ENCODE assay signal across 18 cellular contexts in the genomic region with DNA sequence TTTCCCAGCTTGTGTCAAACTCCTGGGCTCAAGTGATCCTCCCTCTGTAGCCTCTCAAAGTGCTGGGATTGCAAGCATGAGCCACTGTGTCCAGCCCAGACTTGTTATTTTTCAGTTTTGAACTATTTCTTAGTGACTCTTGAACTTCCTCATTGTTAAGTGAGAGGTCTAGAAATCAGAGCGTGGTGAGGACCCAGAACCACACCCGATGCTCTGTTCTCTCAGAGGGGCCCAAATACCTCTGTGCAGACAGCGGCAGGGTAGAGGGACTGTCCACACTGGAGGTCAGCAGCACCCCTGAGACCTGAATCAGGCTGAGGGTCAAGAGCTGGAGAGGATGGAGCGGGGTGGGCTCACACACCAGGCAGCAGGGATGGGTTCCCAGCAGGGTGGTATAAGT. TPM values are rescaled to one million over a fixed set of nuclear protein-coding genes. Genes with fewer than 3 reads are reported as not detected.
A peak's percentile ranks its signal among the peaks of the same experiment; 100 is the strongest.
DNase-seq lines count a peak whose midpoint lies in the region; ATAC-seq, FAIRE-seq and TF ChIP-seq lines count a peak whose summit lies in the region.
"Had no signal": no experiment of that assay in that cellular context is flagged by ENCODE, and none has a peak within 500 bp of the region (broad histone marks: within the 10 kb centered on the region; RNA-seq: fewer than 3 reads in every experiment).

No MANE protein-coding gene starts in this region.

- TF ChIP-seq CTCF in H1 (IDR thresholded peaks at IDR 0.05; ENCODE audit: control extremely low read depth in 1 of 3, insufficient read depth in 1 of 3, low read depth in 1 of 3, low read length in 3 of 3) (no peak), type B pancreatic cell (conservative IDR thresholded peaks at IDR 0.05) (no peak)

- POLR2A ChIA-PET in activated CD4-positive, alpha-beta memory T cell treated with anti-CD3 and anti-CD28 coated beads for 36 hours (lab: Charles Lee): interaction anchor here (0.5 to 4.1 kb wide), 9 partner anchors 33 to 141 kb away, joined by 3 to 25 read pairs (median 3); partner anchors contain the start of gene COTL1
- POLR2A ChIA-PET in H1 (lab: Charles Lee; ENCODE audit: partially characterized antibody): interaction anchor here (1.0 kb wide), 1 partner anchor 19 kb away, joined by 3 read pairs; no protein-coding TSS in a partner anchor

- H3K36me3 Mint-ChIP-seq in stimulated activated naive CD8-positive, alpha-beta T cell treated with anti-CD3 and anti-CD28 coated beads, Interleukin-15, Interleukin-2, amounts not matched to agents 100 ng/mL and 50 ng/mL, for 24 hours (ENCODE audit: low read depth): peaks cover 11% of the 10 kb centered on the region
- peaks cover 4% of the 10 kb centered on the region for H3K36me3 Mint-ChIP-seq in activated CD4-positive, alpha-beta memory T cell treated with anti-CD3 and anti-CD28 coated beads for 36 hours
- no peaks in the 10 kb centered on the region for H3K36me3 Mint-ChIP-seq in type B pancreatic cell

- H3K4me1 Mint-ChIP-seq in stimulated activated naive CD8-positive, alpha-beta T cell treated with anti-CD3 and anti-CD28 coated beads, Interleukin-15, Interleukin-2, amounts not matched to agents 100 ng/mL and 50 ng/mL, for 24 hours (ENCODE audit: low read depth): peaks cover 69% of the 10 kb centered on the region
- peaks cover 61% of the 10 kb centered on the region for H3K4me1 Mint-ChIP-seq in activated CD4-positive, alpha-beta memory T cell treated with anti-CD3 and anti-CD28 coated beads for 36 hours (ENCODE audit: low read depth)
- H3K4me1 Mint-ChIP-seq in type B pancreatic cell (ENCODE audit: unreplicated experiment): peaks cover 40% of the 10 kb centered on the region

- H3K79me1 ChIP-seq in H1 (ENCODE audit: low read depth, low read length): no peaks in the 10 kb centered on the region; the same call in 1 of the 2 replicates

- no peak overlapping the region for H3K4me2 ChIP-seq in H1 (ENCODE audit: insufficient read depth in 1 of 2, low read depth in 2 of 2, low read length in 2 of 2)
- H3K4me2 ChIP-seq: BLaER1 had no signal

- H4K91ac ChIP-seq in H1 (replicated peaks; ENCODE audit: insufficient read length, low read length): no peak overlapping the region

- no peak for DNase-seq in stimulated activated naive CD8-positive, alpha-beta T cell treated with anti-CD3 and anti-CD28 coated beads, Interleukin-15, Interleukin-2, amounts not matched to agents 100 U/mL and 50 U/mL, for 24 hours
- DNase-seq in activated CD4-positive, alpha-beta memory T cell treated with anti-CD3 and anti-CD28 coated beads for 36 hours: no peak
- no peak for DNase-seq in H1 (ENCODE audit: low read depth in 1 of 2, low spot score in 2 of 2)
- DNase-seq in type B pancreatic cell (ENCODE audit: extremely low spot score, unreplicated experiment): no peak
- DNase-seq in NCI-H446 treated with DMSO at 0.1 percent for 48 hours (lab: John Stamatoyannopoulos, UW): no peak
- DNase-seq: DMS79; effector CD8-positive, alpha-beta T cell; GM23248; head of caudate nucleus; NCI-H187; OCI-M1; trophoblast cell had no signal

- H3K4ac ChIP-seq in H1 (replicated peaks; ENCODE audit: insufficient read length, low read depth, low read length): no peak overlapping the region

- WGBS in H1 (ENCODE audit: extremely low coverage in 1 of 2, insufficient coverage in 1 of 2, insufficient read length in 1 of 2, insufficient replicate concordance in 2 of 2, low coverage in 1 of 2, low lambda C conversion rate in 2 of 2, missing lambda C conversion rate in 1 of 2), 2 experiments: 91% methylated on average over 4 of the region's 4 CpGs; no CpG with 5 or more reads in 1 of the 2 experiments

- H3K9ac ChIP-seq in H1 (replicated peaks in 1 of 4; ENCODE audit: extremely low read depth in 1 of 4, low read depth in 3 of 4, low read length in 3 of 4): no peak overlapping the region
- H3K9ac ChIP-seq: BLaER1, GM23248 had no signal

- no peak overlapping the region for H3K27ac ChIP-seq in H1 (ENCODE audit: low read depth, low read length)
- H3K27ac ChIP-seq: BLaER1, cardiac muscle cell, GM23248 had no signal

- H4K20me1 ChIP-seq in H1 (replicated peaks in 1 of 2; ENCODE audit: control insufficient read depth in 1 of 2, insufficient read depth in 2 of 2, low read length in 2 of 2): no peaks in the 10 kb centered on the region
- H4K20me1 ChIP-seq: BLaER1 had no signal

- H3K23ac ChIP-seq in H1 (ENCODE audit: insufficient read length): no peak overlapping the region

- no peak overlapping the region for H2BK20ac ChIP-seq in H1 (ENCODE audit: low read length)

- H2AFZ ChIP-seq in H1 (ENCODE audit: low read length): no peak overlapping the region
- H2AFZ ChIP-seq: GM23248 had no signal

- TF ChIP-seq EP300 in H1 (IDR thresholded peaks at IDR 0.05; ENCODE audit: borderline replicate concordance in 1 of 2, low read depth in 2 of 2, low read length in 2 of 2): no peak

- H3K79me2 ChIP-seq in H1 (ENCODE audit: control insufficient read depth in 1 of 2, insufficient read depth in 2 of 2, low read length in 2 of 2): no peaks in the 10 kb centered on the region

- peak overlapping the region; percentile 88 for H3K4me3 Mint-ChIP-seq in stimulated activated naive CD8-positive, alpha-beta T cell treated with anti-CD3 and anti-CD28 coated beads, Interleukin-15, Interleukin-2, amounts not matched to agents 100 ng/mL and 50 ng/mL, for 24 hours
- peak overlapping the region; percentile 84 for H3K4me3 Mint-ChIP-seq in activated CD4-positive, alpha-beta memory T cell treated with anti-CD3 and anti-CD28 coated beads for 36 hours
- H3K4me3 Mint-ChIP-seq in type B pancreatic cell: no peak overlapping the region
- H3K4me3 Mint-ChIP-seq: nephron had no signal

- peak overlapping the region; percentile 82 for H3K27ac Mint-ChIP-seq in stimulated activated naive CD8-positive, alpha-beta T cell treated with anti-CD3 and anti-CD28 coated beads, Interleukin-15, Interleukin-2, amounts not matched to agents 100 ng/mL and 50 ng/mL, for 24 hours
- H3K27ac Mint-ChIP-seq in activated CD4-positive, alpha-beta memory T cell treated with anti-CD3 and anti-CD28 coated beads for 36 hours: peak overlapping the region; percentile 91
- H3K27ac Mint-ChIP-seq in type B pancreatic cell: peak overlapping the region; percentile 80
- H3K27ac Mint-ChIP-seq: nephron had no signal

- no peak overlapping the region for H2BK120ac ChIP-seq in H1 (replicated peaks; ENCODE audit: low read depth, low read length)

- no peak overlapping the region for H2BK5ac ChIP-seq in H1 (ENCODE audit: low read depth, low read length)

- H3K36me3 ChIP-seq in H1 (ENCODE audit: control insufficient read depth in 2 of 4, insufficient read depth in 4 of 4, low read length in 3 of 4): no peaks in the 10 kb centered on the region
- H3K36me3 ChIP-seq: BLaER1, cardiac muscle cell had no signal

- H3K27me3 Mint-ChIP-seq in stimulated activated naive CD8-positive, alpha-beta T cell treated with anti-CD3 and anti-CD28 coated beads, Interleukin-15, Interleukin-2, amounts not matched to agents 100 ng/mL and 50 ng/mL, for 24 hours: no peaks in the 10 kb centered on the region
- no peaks in the 10 kb centered on the region for H3K27me3 Mint-ChIP-seq in activated CD4-positive, alpha-beta memory T cell treated with anti-CD3 and anti-CD28 coated beads for 36 hours
- no peaks in the 10 kb centered on the region for H3K27me3 Mint-ChIP-seq in type B pancreatic cell

- H3K56ac ChIP-seq in H1 (replicated peaks; ENCODE audit: insufficient read length, low read depth, low read length): no peak overlapping the region

- TF ChIP-seq POLR2A in H1 (IDR thresholded peaks at IDR 0.05; ENCODE audit: control extremely low read depth in 1 of 2, low read depth in 2 of 2, low read length in 2 of 2): no peak

- no peak for FAIRE-seq in H1 (lab: Jason Lieb, UNC)

- H3K23me2 ChIP-seq in H1 (ENCODE audit: low read depth, low read length): no peaks in the 10 kb centered on the region

- ATAC-seq in stimulated activated naive CD8-positive, alpha-beta T cell treated with anti-CD3 and anti-CD28 coated beads, Interleukin-15, Interleukin-2, amounts not matched to agents 100 U/mL and 50 U/mL, for 24 hours: no peak
- ATAC-seq in HG03196 (IDR thresholded peaks at IDR 0.05; ENCODE audit: unreplicated experiment) (no peak), HG02623 (IDR thresholded peaks at IDR 0.05; ENCODE audit: unreplicated experiment) (no peak)

- H4K5ac ChIP-seq in H1 (ENCODE audit: insufficient read length, low read depth, low read length): no peak overlapping the region

- intact Hi-C loops in activated CD4-positive, alpha-beta memory T cell treated with anti-CD3 and anti-CD28 coated beads for 36 hours (cut with micrococcal nuclease): loop anchor here (1.0 kb wide), 1 partner anchor 65 kb away; no protein-coding TSS in a partner anchor

- H3K18ac ChIP-seq in H1 (ENCODE audit: extremely low read depth, low read length): no peak overlapping the region

- 0 out of 2 replicates have a peak overlapping the region, but pooled peaks have one; percentile 95 for H2BK15ac ChIP-seq in H1 (ENCODE audit: low read length)

- no peaks in the 10 kb centered on the region for H3K9me3 Mint-ChIP-seq in stimulated activated naive CD8-positive, alpha-beta T cell treated with anti-CD3 and anti-CD28 coated beads, Interleukin-15, Interleukin-2, amounts not matched to agents 100 ng/mL and 50 ng/mL, for 24 hours
- H3K9me3 Mint-ChIP-seq in activated CD4-positive, alpha-beta memory T cell treated with anti-CD3 and anti-CD28 coated beads for 36 hours: no peaks in the 10 kb centered on the region
- H3K9me3 Mint-ChIP-seq in type B pancreatic cell: no peaks in the 10 kb centered on the region
- H3K9me3 Mint-ChIP-seq: nephron had no signal

- 0 out of 2 replicates have a peak overlapping the region, but pooled peaks have one; percentile 80 for H2BK12ac ChIP-seq in H1 (ENCODE audit: low read depth, low read length)

- H3K27me3 ChIP-seq in H1 (replicated peaks in 1 of 4; ENCODE audit: control insufficient read depth in 3 of 4, extremely low read depth in 1 of 4, insufficient read depth in 3 of 4, low read length in 3 of 4): peaks cover 0 to 3% (median 0%) of the 10 kb centered on the region in 4 experiments; a peak in 1 of 7 replicates
- H3K27me3 ChIP-seq: BLaER1, cardiac muscle cell had no signal

- no peak for TF ChIP-seq RAD21 in H1 (IDR thresholded peaks at IDR 0.05 in 1 of 2, conservative IDR thresholded peaks at IDR 0.05 in 1 of 2; ENCODE audit: low read depth in 2 of 2, low read length in 2 of 2)

- H3K4me1 ChIP-seq in H1 (replicated peaks in 1 of 4; ENCODE audit: control insufficient read depth in 3 of 4, insufficient read depth in 4 of 4, low read length in 3 of 4): peaks cover 8 to 28% (median 15%) of the 10 kb centered on the region in 4 experiments

- H3K4me3 ChIP-seq in H1 (ENCODE audit: extremely low read depth in 1 of 4, insufficient read depth in 2 of 4, low read depth in 3 of 4, low read length in 4 of 4): no peak overlapping the region
- H3K4me3 ChIP-seq: BLaER1, cardiac muscle cell, GM23248 had no signal

- no peaks in the 10 kb centered on the region for H3K9me3 ChIP-seq in H1 (ENCODE audit: insufficient read depth in 2 of 2, low read depth in 1 of 2, low read length in 1 of 2)
- H3K9me3 ChIP-seq: BLaER1 had no signal

- H2AK5ac ChIP-seq in H1 (ENCODE audit: low read depth, low read length): no peak overlapping the region

- CTCF ChIA-PET in activated CD4-positive, alpha-beta memory T cell treated with anti-CD3 and anti-CD28 coated beads for 36 hours (lab: Charles Lee): interaction anchor here (0.7 to 1.6 kb wide), 8 partner anchors 34 to 202 kb away, joined by 3 to 6 read pairs (median 3); no protein-coding TSS in a partner anchor
- CTCF ChIA-PET in H1 (lab: Charles Lee; ENCODE audit: partially characterized antibody): interaction anchor here (0.7 to 1.7 kb wide), 5 partner anchors 18 to 241 kb away, joined by 3 to 6 read pairs (median 3); no protein-coding TSS in a partner anchor

- H3K14ac ChIP-seq in H1 (ENCODE audit: insufficient read length): no peak overlapping the region

- no peak overlapping the region for H4K8ac ChIP-seq in H1 (ENCODE audit: extremely low read depth, insufficient read depth, low read length)

RNA-seq across cellular contexts. Expression of gene MEAK7, which starts 47.7 kb away (rescaled TPM):
- total RNA-seq in activated CD4-positive, alpha-beta memory T cell treated with anti-CD3 and anti-CD28 coated beads for 36 hours: 10 to 100 TPM; 12.9 to 13.6 TPM
- 19.0 and 19.6 TPM in 2 replicates for total RNA-seq in H1 (2021; fragmentation: NEBNext Ultra II Directional; extraction: Animal tissue kit (Norgen Biotek cat#: 25700))
- 9.6 and 13.6 TPM in 2 replicates for polyA plus RNA-seq in H1 (2011; rRNA removed)
- polyA plus RNA-seq in H1 (2011; cell fraction: cytosol; rRNA removed): 14.1 TPM
- 14.5 TPM for polyA plus RNA-seq in H1 (2011; cell fraction: nucleus; rRNA removed)
- polyA plus RNA-seq in H1 (2012, experiment 1 of 2): 12.3 to 15.0 TPM (median 12.8 TPM) in 4 replicates
- 6.5 TPM for polyA plus RNA-seq in H1 (2012, experiment 2 of 2)
- polyA plus RNA-seq in H1 (2013, experiment 1 of 2): 6.0 TPM
- 5.3 TPM for polyA plus RNA-seq in H1 (2013, experiment 2 of 2)
- 15.7 and 18.2 TPM in 2 replicates for polyA minus RNA-seq in H1 (2011; rRNA and poly(A)+ RNA removed)
- polyA minus RNA-seq in H1 (2011; cell fraction: cytosol; rRNA and poly(A)+ RNA removed): 18.6 TPM
- polyA minus RNA-seq in H1 (2011; cell fraction: nucleus; rRNA and poly(A)+ RNA removed): 16.5 TPM
- 28.5 and 30.3 TPM in 2 replicates for total RNA-seq in type B pancreatic cell (ENCODE audit: low replicate concordance)
